9 cellular contexts compared by ENCODE assay signal in genomic region chr17:5584971-5585794, GRCh38. TPM values are rescaled to one million over a fixed set of nuclear protein-coding genes. Genes with fewer than 3 reads are reported as not detected.
DNase-seq lines count a peak whose midpoint lies in the region; ATAC-seq, FAIRE-seq and TF ChIP-seq lines count a peak whose summit lies in the region.
"Had no signal": no experiment of that assay in that cellular context is flagged by ENCODE, and none has a peak within 500 bp of the region (broad histone marks: within the 10 kb centered on the region; RNA-seq: fewer than 3 reads in every experiment).

No MANE protein-coding gene starts in this region.

- intact Hi-C loops in HCT116 (cut with micrococcal nuclease): loop anchor here (5.0 to 10.0 kb wide), 2 partner anchors 852 to 1060 kb away; partner anchors contain the start of genes AIPL1, KIAA0753 and TXNDC17

- no peak for TF ChIP-seq RAD21 in A549 (conservative IDR thresholded peaks at IDR 0.05 in 1 of 2, IDR thresholded peaks at IDR 0.05 in 1 of 2)
- TF ChIP-seq RAD21 in HCT116 (IDR thresholded peaks at IDR 0.05; ENCODE audit: low read depth): no peak
- no peak for TF ChIP-seq RAD21 in liver (IDR thresholded peaks at IDR 0.05)

- H3K79me2 ChIP-seq in HCT116 (ENCODE audit: insufficient read depth, low read length): no peaks in the 10 kb centered on the region

- no peak for ATAC-seq in A549
- ATAC-seq in HCT116: no peak
- no peak for ATAC-seq in activated naive CD8-positive, alpha-beta T cell treated with anti-CD3 and anti-CD28 coated beads, Interleukin-2, amount 50 U/mL, for 24 hours
- ATAC-seq in GM19463 (IDR thresholded peaks at IDR 0.05; ENCODE audit: unreplicated experiment): no peak
- no peak for ATAC-seq in GM21367 (IDR thresholded peaks at IDR 0.05; ENCODE audit: unreplicated experiment)

- H3K4me1 ChIP-seq in A549 (peaks cover 15% of the 10 kb centered on the region; the same call in 2 of the 3 replicates), HCT116 (ENCODE audit: control insufficient read depth in 1 of 2, insufficient read depth in 2 of 2, low read length in 2 of 2) (peaks cover 10 to 26% of the 10 kb centered on the region in 2 experiments), liver (ENCODE audit: control insufficient read depth in 4 of 4, insufficient read depth in 4 of 4, low read length in 3 of 4) (peaks cover 0 to 9% (median 0%) of the 10 kb centered on the region in 4 donors)

- no peak for TF ChIP-seq EP300 in A549 (IDR thresholded peaks at IDR 0.05)

- H3K36me3 Mint-ChIP-seq in activated naive CD8-positive, alpha-beta T cell treated with anti-CD3 and anti-CD28 coated beads, Interleukin-2, amount 50 U/mL, for 24 hours (ENCODE audit: low read depth): peaks cover 8% of the 10 kb centered on the region

- H3K27ac ChIP-seq in A549: peak overlapping the region in 1 of 2 experiments; percentile 55; a peak in 3 of 6 replicates
- peak overlapping the region; percentile 40 for H3K27ac ChIP-seq in HCT116 (ENCODE audit: low read depth, low read length)
- peak overlapping the region; percentile 23 to 25 for H3K27ac ChIP-seq in liver (ENCODE audit: low read depth in 1 of 2, low read length in 2 of 2)

- H3K27ac Mint-ChIP-seq in activated naive CD8-positive, alpha-beta T cell treated with anti-CD3 and anti-CD28 coated beads, Interleukin-2, amount 50 U/mL, for 24 hours: peak overlapping the region; percentile 88

- peaks cover 67% of the 10 kb centered on the region for H3K4me1 Mint-ChIP-seq in activated naive CD8-positive, alpha-beta T cell treated with anti-CD3 and anti-CD28 coated beads, Interleukin-2, amount 50 U/mL, for 24 hours

- no peak overlapping the region for H3K4me3 ChIP-seq in A549
- 0 out of 4 replicates have a peak overlapping the region, but pooled peaks of 1 of the 2 experiments have one; percentile 2 for H3K4me3 ChIP-seq in HCT116 (replicated peaks in 1 of 2; ENCODE audit: low read depth in 1 of 2, low read length in 2 of 2)
- no peak overlapping the region for H3K4me3 ChIP-seq in liver (ENCODE audit: low read depth in 1 of 3, low read length in 3 of 3)

- H3K9ac ChIP-seq in HCT116 (ENCODE audit: low read length) (peak overlapping the region; percentile 34; the same call in 1 of the 2 replicates), liver (ENCODE audit: low read depth in 1 of 2, low read length in 2 of 2) (no peak overlapping the region)

- H3K36me3 ChIP-seq in HCT116 (ENCODE audit: control insufficient read depth in 1 of 2, insufficient read depth in 2 of 2, low read length in 2 of 2): no peaks in the 10 kb centered on the region
- H3K36me3 ChIP-seq in liver (ENCODE audit: control insufficient read depth in 4 of 4, insufficient read depth in 3 of 4, low read depth in 1 of 4, low read length in 3 of 4): peaks cover 0 to 2% (median 0%) of the 10 kb centered on the region in 4 donors

- TSS peak; percentile 34 for BruUV-seq in HCT116 (replicated peaks; lab: Mats Ljungman, UMichigan)

- no peaks in the 10 kb centered on the region for H4K20me1 ChIP-seq in HCT116 (ENCODE audit: insufficient read depth)

- H3K9me2 ChIP-seq in HCT116 (ENCODE audit: insufficient read depth): no peaks in the 10 kb centered on the region

- H2AFZ ChIP-seq in HCT116 (ENCODE audit: low read depth, low read length, poor library complexity, severe bottlenecking): no peak overlapping the region

- no peaks in the 10 kb centered on the region for H3K9me3 ChIP-seq in A549
- no peaks in the 10 kb centered on the region for H3K9me3 ChIP-seq in HCT116 (ENCODE audit: control insufficient read depth in 1 of 2, insufficient read depth in 1 of 2, low read depth in 1 of 2, low read length in 2 of 2)
- H3K9me3 ChIP-seq in liver (ENCODE audit: control insufficient read depth in 4 of 4, low read length in 3 of 4): no peaks in the 10 kb centered on the region

- CTCF ChIA-PET in A549 (lab: Yijun Ruan, JAX): interaction anchor here (0.6 to 2.9 kb wide), 13 partner anchors 9 to 841 kb away, joined by 3 to 15 read pairs (median 4); no protein-coding TSS in a partner anchor
- CTCF ChIA-PET in HCT116 (lab: Charles Lee): interaction anchor here (1.2 kb wide), 1 partner anchor 851 kb away, joined by 3 read pairs; no protein-coding TSS in a partner anchor

- RAD21 ChIA-PET in HCT116 (lab: Charles Lee; ENCODE audit: low non-redundant PET in 1 of 2, low total read pairs in 2 of 2, uncharacterized antibody in 2 of 2, unreplicated experiment in 2 of 2): no interaction called here

- no peak for FAIRE-seq in A549 (lab: Jason Lieb, UNC)
- FAIRE-seq: TTC549 had no signal

- H3K4me2 ChIP-seq in A549 (0 out of 3 replicates have a peak overlapping the region, but pooled peaks have one; percentile 25), HCT116 (ENCODE audit: low read length) (peak overlapping the region; percentile 66)

- WGBS in A549 (ENCODE audit: missing lambda C conversion rate): 68% methylated on average over 14 of the region's 14 CpGs
- 79% methylated on average over 14 of the region's 14 CpGs for WGBS in liver

- no peaks in the 10 kb centered on the region for H3K27me3 Mint-ChIP-seq in activated naive CD8-positive, alpha-beta T cell treated with anti-CD3 and anti-CD28 coated beads, Interleukin-2, amount 50 U/mL, for 24 hours

- DNase-seq in A549 (ENCODE audit: low read depth in 1 of 2, low spot score in 1 of 2) (no peak), HCT116 (ENCODE audit: low read depth, low spot score) (no peak), NCI-H2107 (lab: John Stamatoyannopoulos, UW) (no peak), NCI-H1436 (lab: John Stamatoyannopoulos, UW) (no peak)
- no peak for DNase-seq in activated naive CD8-positive, alpha-beta T cell treated with anti-CD3 and anti-CD28 coated beads, Interleukin-2, amount 50 U/mL, for 24 hours

- no peak for TF ChIP-seq CTCF in A549 (IDR thresholded peaks at IDR 0.05)
- no peak for TF ChIP-seq CTCF in HCT116 (IDR thresholded peaks at IDR 0.05 in 2 of 3, conservative IDR thresholded peaks at IDR 0.05 in 1 of 3; ENCODE audit: borderline replicate concordance in 1 of 3, insufficient read depth in 1 of 3, low read depth in 2 of 3, low read length in 2 of 3)
- TF ChIP-seq CTCF in liver (IDR thresholded peaks at IDR 0.05; ENCODE audit: low read depth, low read length, missing input control): no peak

- no peaks in the 10 kb centered on the region for H3K9me3 Mint-ChIP-seq in activated naive CD8-positive, alpha-beta T cell treated with anti-CD3 and anti-CD28 coated beads, Interleukin-2, amount 50 U/mL, for 24 hours

- TF ChIP-seq POLR2A in A549 (IDR thresholded peaks at IDR 0.05; ENCODE audit: low read length) (no peak), HCT116 (IDR thresholded peaks at IDR 0.05; ENCODE audit: borderline replicate concordance, extremely low read depth, insufficient read depth, insufficient read length) (no peak)

- peak overlapping the region; percentile 88 for H3K4me3 Mint-ChIP-seq in activated naive CD8-positive, alpha-beta T cell treated with anti-CD3 and anti-CD28 coated beads, Interleukin-2, amount 50 U/mL, for 24 hours

- POLR2A ChIA-PET in A549 (lab: Yijun Ruan, JAX): no interaction called here
- POLR2A ChIA-PET in HCT116 (lab: Charles Lee): no interaction called here

- H3K27me3 ChIP-seq in HCT116 (ENCODE audit: insufficient read depth, low read length) (no peaks in the 10 kb centered on the region; the same call in 1 of the 2 replicates), liver (ENCODE audit: control insufficient read depth in 4 of 4, insufficient read depth in 4 of 4, low read length in 3 of 4) (no peaks in the 10 kb centered on the region)

TF ChIP-seq in A549, 52 proteins besides CTCF, POLR2A, EP300 and RAD21:
- no peak for TF ChIP-seq JUNB (IDR thresholded peaks at IDR 0.05)
- TF ChIP-seq KDM1A (IDR thresholded peaks at IDR 0.05; ENCODE audit: low read depth): peak; percentile 88; the same call in 1 of the 2 replicates

TF ChIP-seq in HCT116, 20 proteins besides CTCF, POLR2A, EP300 and RAD21 (continues in another document):
- TF ChIP-seq SP1 (IDR thresholded peaks at IDR 0.05; ENCODE audit: low read depth) (no peak), ZFX (IDR thresholded peaks at IDR 0.05) (no peak), EGR1 (IDR thresholded peaks at IDR 0.05; ENCODE audit: low read depth) (no peak)

TF ChIP-seq in liver, 16 proteins besides CTCF, POLR2A, EP300 and RAD21:
- TF ChIP-seq MAX (IDR thresholded peaks at IDR 0.05) (no peak), JUND (IDR thresholded peaks at IDR 0.05) (no peak), FOXA1 (IDR thresholded peaks at IDR 0.05) (no peak), TAF1 (conservative IDR thresholded peaks at IDR 0.05) (no peak), YY1 (IDR thresholded peaks at IDR 0.05) (no peak), EGR1 (IDR thresholded peaks at IDR 0.05; ENCODE audit: low read depth in 2 of 2) (no peak), GABPA (IDR thresholded peaks at IDR 0.05 in 1 of 2, conservative IDR thresholded peaks at IDR 0.05 in 1 of 2) (no peak), HNF4A (conservative IDR thresholded peaks at IDR 0.05) (no peak), HNF4G (IDR thresholded peaks at IDR 0.05) (no peak), RXRA (IDR thresholded peaks at IDR 0.05) (no peak), FOXA2 (IDR thresholded peaks at IDR 0.05) (no peak)

RNA-seq across cellular contexts. Expression of gene NLRP1, which starts 0.9 kb away (rescaled TPM):
- polyA plus RNA-seq in A549 (2011; rRNA removed): 1.1 and 1.2 TPM in 2 replicates
- 1.8 and 2.7 TPM in 2 replicates for polyA plus RNA-seq in A549 (2012; cell fraction: cytosol; rRNA removed)
- 3.6 and 5.2 TPM in 2 replicates for polyA plus RNA-seq in A549 (2012; cell fraction: nucleus; rRNA removed)
- polyA plus RNA-seq in A549 (2017; fragmentation: RNase III; extraction: RNeasy Plus Mini Kit Qiagen cat#74134 plus additional on column Dnase treatment): 2.2 to 4.4 TPM (median 4.3 TPM) in 3 replicates
- 0.29 and 1.1 TPM in 2 replicates for polyA minus RNA-seq in A549 (2011; rRNA and poly(A)+ RNA removed)
- total RNA-seq in HCT116 (2021; ENCODE audit: unreplicated experiment): 7.2 TPM
- polyA plus RNA-seq in HCT116 (2012): 5.1 and 5.7 TPM in 2 replicates
- 1 to 10 TPM; 2.9 to 5.4 TPM for total RNA-seq in liver
- polyA plus RNA-seq in liver: 1 to 10 TPM; 1.8 to 3.2 TPM
